ENCODE assay signal across 26 cellular contexts in the genomic region with DNA sequence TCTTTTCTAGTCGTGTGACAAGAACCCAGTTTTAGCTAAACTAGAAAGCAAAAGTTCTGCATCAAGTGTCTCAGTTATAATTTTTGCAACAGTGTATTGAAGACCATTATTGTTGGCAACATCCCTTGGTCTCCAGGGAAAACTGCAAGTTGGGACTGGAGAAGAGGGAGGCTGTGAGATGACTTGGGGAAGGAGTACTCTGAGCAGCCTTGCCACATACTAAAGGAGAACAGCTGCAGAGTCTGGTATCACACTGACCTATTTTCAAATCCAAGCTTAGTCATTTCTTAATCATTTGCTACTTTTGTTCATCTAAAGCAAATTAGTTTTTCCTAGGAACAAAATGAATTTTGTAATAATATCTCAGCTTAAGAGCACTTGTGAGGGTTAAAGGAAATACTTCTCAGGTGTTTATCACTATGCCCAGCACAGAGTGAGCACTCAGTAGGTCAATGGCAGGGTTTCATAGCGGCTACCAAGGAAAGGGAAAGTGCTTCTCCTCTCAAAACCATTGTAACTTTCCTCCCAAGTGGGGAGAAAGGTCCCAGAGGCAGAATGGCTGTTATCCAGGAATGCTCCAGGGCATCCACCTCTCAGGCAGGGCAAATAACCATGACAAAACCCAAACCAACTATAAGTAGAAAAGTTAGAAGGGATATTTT.
DNase-seq lines count a peak whose midpoint lies in the region; ATAC-seq and TF ChIP-seq lines count a peak whose summit lies in the region.
"Had no signal": no experiment of that assay in that cellular context is flagged by ENCODE, and none has a peak within 500 bp of the region (broad histone marks: within the 10 kb centered on the region; RNA-seq: fewer than 3 reads in every experiment).

No MANE protein-coding gene starts in this region.

- H3K4me1 ChIP-seq in GM23248 (ENCODE audit: insufficient read depth) (0 out of 2 replicates have a peak, but pooled peaks cover 4% of the 10 kb centered on the region), RWPE2 (ENCODE audit: insufficient read depth, poor library complexity, severe bottlenecking) (no peaks in the 10 kb centered on the region), foreskin keratinocyte (peaks cover 5% of the 10 kb centered on the region)
- H3K4me1 ChIP-seq in CD8-positive, alpha-beta T cell (ENCODE audit: insufficient read depth, low read length), result no peaks in the 10 kb centered on the region
- H3K4me1 ChIP-seq: body of pancreas, neural progenitor cell, Peyer's patch, prostate gland had no signal

- no peaks in the 10 kb centered on the region for H3K9me2 ChIP-seq in GM23248 (ENCODE audit: insufficient read depth)

- CTCF ChIA-PET in CD8-positive, alpha-beta T cell (lab: Charles Lee), result no interaction called here

- no peak overlapping the region for H2AFZ ChIP-seq in GM23248
- H2AFZ ChIP-seq: neural progenitor cell had no signal

- H3K4me2 ChIP-seq in GM23248 (ENCODE audit: unreplicated experiment), result no peak overlapping the region
- H3K4me2 ChIP-seq: neural progenitor cell had no signal

- ATAC-seq in RWPE2 (ENCODE audit: low read depth) (0 out of 3 replicates have a peak, but pooled peaks have one; percentile 29), foreskin keratinocyte (peak; percentile 92), GM21447 (IDR thresholded peaks at IDR 0.05; ENCODE audit: unreplicated experiment) (no peak)
- no peak for ATAC-seq in CD8-positive, alpha-beta T cell
- ATAC-seq: body of pancreas, HepG2, T-helper 17 cell had no signal

- no peaks in the 10 kb centered on the region for H3F3A ChIP-seq in GM23248 (ENCODE audit: insufficient read depth)

- H3K4me3 Mint-ChIP-seq in CD8-positive, alpha-beta T cell, result no peak overlapping the region
- no peak overlapping the region for H3K4me3 Mint-ChIP-seq in endothelial cell (ENCODE audit: unreplicated experiment)
- H3K4me3 Mint-ChIP-seq: activated naive CD8-positive, alpha-beta T cell treated with anti-CD3 and anti-CD28 coated beads, Interleukin-2, amount 10 ng/mL, durations not matched to agents 7 days and 5 days; neural progenitor cell; T-helper 17 cell had no signal

- H3K27me3 ChIP-seq in GM23248 (replicated peaks; ENCODE audit: insufficient read depth) (peaks cover 3% of the 10 kb centered on the region), RWPE2 (ENCODE audit: insufficient read depth, poor library complexity, severe bottlenecking) (no peaks in the 10 kb centered on the region), foreskin keratinocyte (no peaks in the 10 kb centered on the region)
- no peaks in the 10 kb centered on the region for H3K27me3 ChIP-seq in CD8-positive, alpha-beta T cell (ENCODE audit: insufficient read depth, low read length)
- H3K27me3 ChIP-seq: body of pancreas, neural progenitor cell, Peyer's patch had no signal

- no peaks in the 10 kb centered on the region for H3K9me3 ChIP-seq in GM23248 (ENCODE audit: low read depth)
- H3K9me3 ChIP-seq in RWPE2 (ENCODE audit: severe bottlenecking), result no peaks in the 10 kb centered on the region
- H3K9me3 ChIP-seq in CD8-positive, alpha-beta T cell (ENCODE audit: low read length), result no peaks in the 10 kb centered on the region
- H3K9me3 ChIP-seq: body of pancreas, Peyer's patch, prostate gland had no signal

- 5 to 6% methylated on average over 2 of the region's 2 CpGs for WGBS in GM23248 (ENCODE audit: low coverage in 1 of 2, low lambda C conversion rate in 2 of 2, missing lambda C conversion rate in 2 of 2), 2 experiments

- H3K36me3 ChIP-seq in GM23248 (ENCODE audit: low read depth) (no peaks in the 10 kb centered on the region), RWPE2 (ENCODE audit: low read depth) (no peaks in the 10 kb centered on the region)
- no peaks in the 10 kb centered on the region for H3K36me3 ChIP-seq in CD8-positive, alpha-beta T cell (ENCODE audit: insufficient read depth, low read length)
- H3K36me3 ChIP-seq: neural progenitor cell, Peyer's patch, prostate gland had no signal

- H3K9ac ChIP-seq in GM23248, result no peak overlapping the region
- H3K9ac ChIP-seq: neural progenitor cell had no signal

- H3K27me3 Mint-ChIP-seq in CD8-positive, alpha-beta T cell (ENCODE audit: low read depth), result no peaks in the 10 kb centered on the region
- no peaks in the 10 kb centered on the region for H3K27me3 Mint-ChIP-seq in endothelial cell (ENCODE audit: unreplicated experiment)
- H3K27me3 Mint-ChIP-seq: activated naive CD8-positive, alpha-beta T cell treated with anti-CD3 and anti-CD28 coated beads, Interleukin-2, amount 10 ng/mL, durations not matched to agents 7 days and 5 days; T-helper 17 cell had no signal

- H3K4me3 ChIP-seq in GM23248 (no peak overlapping the region), RWPE2 (ENCODE audit: severe bottlenecking) (no peak overlapping the region), skeletal muscle cell (ENCODE audit: low read depth, low read length) (no peak overlapping the region)
- H3K4me3 ChIP-seq in CD8-positive, alpha-beta T cell (ENCODE audit: low read depth, low read length), result no peak overlapping the region
- H3K4me3 ChIP-seq: body of pancreas, neural progenitor cell, Peyer's patch, prostate gland, SK-N-MC had no signal

- POLR2A ChIA-PET in CD8-positive, alpha-beta T cell (lab: Charles Lee), result no interaction called here

- no peak overlapping the region for H3K27ac Mint-ChIP-seq in CD8-positive, alpha-beta T cell
- H3K27ac Mint-ChIP-seq in endothelial cell (ENCODE audit: unreplicated experiment), result no peak overlapping the region
- H3K27ac Mint-ChIP-seq: activated naive CD8-positive, alpha-beta T cell treated with anti-CD3 and anti-CD28 coated beads, Interleukin-2, amount 10 ng/mL, durations not matched to agents 7 days and 5 days; activated T-helper 2 cell treated with anti-CD3 and anti-CD28 coated beads, Interferon-gamma antibody, Interleukin-2, Interleukin-4, amounts not matched to agents 10 μg/mL and 5 μg/mL and 100 μg/mL, durations not matched to agents 14 hours and 24 hours and 36 hours; neural progenitor cell; T-helper 17 cell had no signal

- in situ Hi-C loops in GM23248 (cut with MboI), result no loop called here

- intact Hi-C loops in CD8-positive, alpha-beta T cell (cut with DNase I, micrococcal nuclease), result no loop called here

- H3K27ac ChIP-seq in GM23248, result no peak overlapping the region
- no peak overlapping the region for H3K27ac ChIP-seq in RWPE2 (ENCODE audit: poor library complexity, severe bottlenecking)
- peak overlapping the region; percentile 51 for H3K27ac ChIP-seq in foreskin keratinocyte
- H3K27ac ChIP-seq in CD8-positive, alpha-beta T cell (ENCODE audit: low read depth, low read length), result no peak overlapping the region
- H3K27ac ChIP-seq: body of pancreas, neural progenitor cell, Peyer's patch, prostate gland, SK-N-MC, VCaP had no signal

- H3K9me3 Mint-ChIP-seq in CD8-positive, alpha-beta T cell, result peaks cover 7% of the 10 kb centered on the region
- no peaks in the 10 kb centered on the region for H3K9me3 Mint-ChIP-seq in endothelial cell (ENCODE audit: unreplicated experiment)
- H3K9me3 Mint-ChIP-seq: activated T-helper 2 cell treated with anti-CD3 and anti-CD28 coated beads, Interferon-gamma antibody, Interleukin-2, Interleukin-4, amounts not matched to agents 10 μg/mL and 5 μg/mL and 100 μg/mL, durations not matched to agents 14 hours and 24 hours and 36 hours had no signal

- H3K79me2 ChIP-seq in GM23248 (ENCODE audit: insufficient read depth), result no peaks in the 10 kb centered on the region

- no peaks in the 10 kb centered on the region for H3K36me3 Mint-ChIP-seq in CD8-positive, alpha-beta T cell
- no peaks in the 10 kb centered on the region for H3K36me3 Mint-ChIP-seq in endothelial cell (ENCODE audit: low read depth, unreplicated experiment)
- H3K36me3 Mint-ChIP-seq: activated naive CD8-positive, alpha-beta T cell treated with anti-CD3 and anti-CD28 coated beads, Interleukin-2, amount 10 ng/mL, durations not matched to agents 7 days and 5 days had no signal

- TF ChIP-seq CTCF in RWPE2 (IDR thresholded peaks at IDR 0.05; ENCODE audit: poor library complexity, severe bottlenecking) (no peak), foreskin keratinocyte (conservative IDR thresholded peaks at IDR 0.05) (no peak), endothelial cell (IDR thresholded peaks at IDR 0.05; ENCODE audit: unreplicated experiment) (no peak)
- no peak for TF ChIP-seq CTCF in CD8-positive, alpha-beta T cell (IDR thresholded peaks at IDR 0.05)

- DNase-seq in GM23248 (peak; percentile 36), RWPE2 (ENCODE audit: low spot score) (no peak), foreskin keratinocyte (peak; percentile 83 to 91), skeletal muscle cell (ENCODE audit: low read depth) (peak; percentile 15), endothelial cell (ENCODE audit: low spot score) (no peak)
- no peak for DNase-seq in CD8-positive, alpha-beta T cell
- DNase-seq: activated CD4-positive, alpha-beta T cell treated with anti-CD3 and anti-CD28 coated beads, Interleukin-2, amount 50 U/mL, for 4 hours; activated CD8-positive, alpha-beta memory T cell treated with anti-CD3 and anti-CD28 coated beads, Interleukin-2, amount 50 U/mL, for 4 hours; activated naive CD8-positive, alpha-beta T cell treated with anti-CD3 and anti-CD28 coated beads, Interleukin-2, amount 10 ng/mL, durations not matched to agents 7 days and 5 days; DMS53; head of caudate nucleus; NCI-H1417; NCI-H2081 treated with DMSO at 0.1 percent for 48 hours; NCI-H510A; Peyer's patch; stimulated activated CD4-positive, alpha-beta T cell treated with anti-CD3 and anti-CD28 coated beads, Interleukin-4, amount 100 ng/mL, for 24 hours; stimulated activated naive CD4-positive, alpha-beta T cell treated with Interleukin-2 at 50 U/mL for 16 hours; T-helper 17 cell had no signal

- H4K20me1 ChIP-seq in GM23248 (ENCODE audit: insufficient read depth), result no peaks in the 10 kb centered on the region

- H3K4me1 Mint-ChIP-seq in CD8-positive, alpha-beta T cell (ENCODE audit: low read depth), result no peaks in the 10 kb centered on the region
- no peaks in the 10 kb centered on the region for H3K4me1 Mint-ChIP-seq in endothelial cell (ENCODE audit: unreplicated experiment)
- H3K4me1 Mint-ChIP-seq: activated naive CD8-positive, alpha-beta T cell treated with anti-CD3 and anti-CD28 coated beads, Interleukin-2, amount 10 ng/mL, durations not matched to agents 7 days and 5 days; T-helper 17 cell had no signal

Comparison
In these comparisons a context has a peak if more than half of its experiments do, and no peak if none do; other contexts are left out.
1. DNase-seq: peak in GM23248 (single experiment), foreskin keratinocyte (2 of 2) and skeletal muscle cell (single experiment); none in RWPE2 (single experiment), CD8-positive, alpha-beta T cell (0 of 7) and endothelial cell (single experiment).
2. ATAC-seq: peak in RWPE2 (single experiment) and foreskin keratinocyte (single experiment); none in CD8-positive, alpha-beta T cell (single experiment) and GM21447 (single experiment).